Comparison of ENCODE assay signal across 17 cellular contexts in the genomic region with DNA sequence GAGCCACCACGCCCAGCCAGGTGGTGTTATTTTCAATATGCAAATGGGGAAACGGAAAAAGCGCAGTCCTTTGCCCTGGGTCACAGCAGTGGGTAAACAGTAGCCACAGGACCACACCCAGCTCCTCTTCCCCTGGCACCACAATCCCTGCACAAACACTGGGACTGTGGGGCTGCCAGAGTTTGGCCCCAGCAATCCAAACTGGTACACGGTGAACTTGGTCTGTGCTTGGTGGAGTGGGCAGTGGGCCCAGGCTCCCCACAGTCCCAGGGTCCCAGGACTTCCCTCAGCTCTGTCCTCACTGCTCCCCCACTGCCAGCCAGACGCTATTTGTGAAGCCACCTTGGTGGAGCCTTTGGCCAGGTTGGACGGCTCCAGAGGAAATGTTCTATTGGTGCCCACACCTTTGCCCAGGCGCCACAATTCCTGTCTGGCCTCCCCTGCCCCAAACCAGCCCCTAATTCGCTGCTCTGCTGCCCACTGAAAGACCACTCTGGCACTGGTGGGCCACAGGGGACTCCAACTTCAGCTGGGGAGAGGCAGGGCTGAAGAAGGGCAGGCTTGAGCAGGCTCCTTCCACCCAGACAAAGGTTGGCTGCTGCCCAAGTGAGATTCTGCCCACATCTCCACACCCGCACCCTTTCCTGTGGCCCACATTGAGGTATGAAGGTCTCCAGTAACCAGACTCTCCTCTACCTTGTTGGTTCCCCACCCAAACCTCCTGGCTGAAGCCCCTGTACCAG. TPM values are rescaled to one million over a fixed set of nuclear protein-coding genes. Genes with fewer than 3 reads are reported as not detected.
DNase-seq lines count a peak whose midpoint lies in the region; ATAC-seq, FAIRE-seq and TF ChIP-seq lines count a peak whose summit lies in the region.
"Had no signal": no experiment of that assay in that cellular context is flagged by ENCODE, and none has a peak within 500 bp of the region (broad histone marks: within the 10 kb centered on the region; RNA-seq: fewer than 3 reads in every experiment).

No MANE protein-coding gene starts in this region.

- peak; percentile 11 for DNase-seq in GM10266 (ENCODE audit: extremely low spot score)
- peak; percentile 63 to 91 for DNase-seq in NCI-H526 (lab: John Stamatoyannopoulos, UW)
- DNase-seq in left colon = peak; percentile 84 to 88
- DNase-seq in small intestine = peak; percentile 81
- DNase-seq in GM03348 (ENCODE audit: low spot score) = no peak
- DNase-seq in endodermal cell = no peak
- DNase-seq: activated CD4-positive, alpha-beta T cell treated with anti-CD3 and anti-CD28 coated beads for 1 hour; activated gamma-delta T cell treated with Interleukin-2 at 50 U/mL for 16 hours; BE2C; left ventricle myocardium superior; naive thymus-derived CD8-positive, alpha-beta T cell; T-helper 9 cell had no signal

- no peak overlapping the region for H3K4me3 Mint-ChIP-seq in endodermal cell

- H3K4me1 ChIP-seq in small intestine (ENCODE audit: control insufficient read depth in 2 of 2, insufficient read depth in 1 of 2, low read depth in 1 of 2, low read length in 1 of 2) (peaks cover 2 to 3% of the 10 kb centered on the region in 2 donors), endodermal cell (ENCODE audit: control insufficient read depth, insufficient read depth, low read length) (no peaks in the 10 kb centered on the region)
- H3K4me1 ChIP-seq: BE2C had no signal

- no peak overlapping the region for H3K27ac Mint-ChIP-seq in endodermal cell

- H3K9me3 Mint-ChIP-seq in endodermal cell = no peaks in the 10 kb centered on the region
- H3K9me3 Mint-ChIP-seq: naive thymus-derived CD8-positive, alpha-beta T cell had no signal

- no peak overlapping the region for H3K4me3 ChIP-seq in small intestine (ENCODE audit: low read depth in 1 of 2, low read length in 2 of 2)
- H3K4me3 ChIP-seq in endodermal cell (ENCODE audit: low read length) = no peak overlapping the region
- H3K4me3 ChIP-seq: coronary artery, SJSA1, suprapubic skin had no signal

- TF ChIP-seq CTCF in GM10266 (IDR thresholded peaks at IDR 0.05; ENCODE audit: control insufficient read depth, insufficient read depth, low read depth, missing control alignments) (no peak), endodermal cell (conservative IDR thresholded peaks at IDR 0.05) (no peak)

- no peak overlapping the region for H3K9ac ChIP-seq in endodermal cell (ENCODE audit: extremely low read depth, low read length, poor library complexity, severe bottlenecking)

- H3K36me3 Mint-ChIP-seq in endodermal cell (ENCODE audit: low read depth) = peaks cover 23% of the 10 kb centered on the region

- H3K9me3 ChIP-seq in small intestine (ENCODE audit: control insufficient read depth, low read depth) (no peaks in the 10 kb centered on the region), endodermal cell (ENCODE audit: control insufficient read depth, low read length) (no peaks in the 10 kb centered on the region)
- H3K9me3 ChIP-seq: BE2C, SJSA1, suprapubic skin had no signal

- peak overlapping the region; percentile 56 to 64 for H3K27ac ChIP-seq in small intestine (ENCODE audit: low read depth in 1 of 2, low read length in 1 of 2)
- no peak overlapping the region for H3K27ac ChIP-seq in endodermal cell (ENCODE audit: low read depth, low read length)
- H3K27ac ChIP-seq: coronary artery, SJSA1, suprapubic skin had no signal

- no peak for FAIRE-seq in small intestine (lab: Jason Lieb, UNC)
- FAIRE-seq: frontal cortex had no signal

- ATAC-seq in left colon (peak; percentile 78), HG02678 (IDR thresholded peaks at IDR 0.05; ENCODE audit: unreplicated experiment) (no peak)
- ATAC-seq: left ventricle myocardium superior; naive thymus-derived CD8-positive, alpha-beta T cell had no signal

- H3K36me3 ChIP-seq in small intestine (ENCODE audit: control insufficient read depth in 2 of 2, insufficient read depth in 2 of 2, low read length in 2 of 2) = peaks cover 0 to 7% of the 10 kb centered on the region in 2 donors
- no peaks in the 10 kb centered on the region for H3K36me3 ChIP-seq in endodermal cell (ENCODE audit: control insufficient read depth, insufficient read depth, low read length)
- H3K36me3 ChIP-seq: BE2C, SJSA1 had no signal

- H3K27me3 Mint-ChIP-seq in endodermal cell (ENCODE audit: insufficient read depth) = peaks cover 41% of the 10 kb centered on the region

- no peaks in the 10 kb centered on the region for H3K27me3 ChIP-seq in small intestine (ENCODE audit: control insufficient read depth in 2 of 2, insufficient read depth in 2 of 2, low read length in 2 of 2)
- H3K27me3 ChIP-seq in endodermal cell (ENCODE audit: control insufficient read depth, insufficient read depth, low read length, poor library complexity, severe bottlenecking) = peaks cover 16% of the 10 kb centered on the region
- H3K27me3 ChIP-seq: suprapubic skin had no signal

- 39 to 61% (median 47%) methylated on average over 9 of the region's 9 CpGs for WGBS in small intestine, 3 donors
- WGBS in endodermal cell (ENCODE audit: insufficient coverage in 1 of 2, insufficient read length in 1 of 2), 2 experiments = 94 to 97% methylated on average over 7 to 9 of the region's 9 CpGs

- intact Hi-C loops in left colon (cut with DNase I, micrococcal nuclease) = no loop called here

- H3K4me1 Mint-ChIP-seq in endodermal cell = peaks cover 16% of the 10 kb centered on the region

RNA-seq across cellular contexts. Expression of a gene that starts 2.1 kb away (rescaled TPM):
- total RNA-seq in left colon (1 to 10 TPM; 4.5 to 7.1 TPM), endodermal cell (under 1 TPM in 1 of 2 donors, not detected in 1; 0.15 TPM)
- 10 to 100 TPM in 1 of 3 donors, 1 to 10 TPM in 1, under 1 TPM in 1; 0.87 to 13.4 (median 4.9) TPM for polyA plus RNA-seq in small intestine
- polyA plus RNA-seq in endodermal cell (2013, experiment 1 of 2) = not detected
- 0.17 TPM for polyA plus RNA-seq in endodermal cell (2013, experiment 2 of 2)
- total RNA-seq: frontal cortex; naive thymus-derived CD8-positive, alpha-beta T cell; SJSA1 had no signal
- polyA plus RNA-seq: naive thymus-derived CD8-positive, alpha-beta T cell had no signal

RNA-seq across cellular contexts. Expression of a gene that starts 12.1 kb away (rescaled TPM):
- total RNA-seq in left colon (10 to 100 TPM; 29.1 to 33.9 TPM), endodermal cell (10 to 100 TPM; 26.6 to 35.8 TPM)
- 10 to 100 TPM; 18.1 to 19.5 (median 19.5) TPM for polyA plus RNA-seq in small intestine
- 32.2 TPM for polyA plus RNA-seq in endodermal cell (2013, experiment 1 of 2)
- 25.3 TPM for polyA plus RNA-seq in endodermal cell (2013, experiment 2 of 2)

RNA-seq across cellular contexts. Expression of a gene that starts 40.5 kb away (rescaled TPM):
- total RNA-seq in left colon = 100 to 1,000 TPM; 146 to 150 TPM
- 100 to 1,000 TPM in 2 of 3 donors, 10 to 100 TPM in 1; 13.5 to 259 (median 129) TPM for polyA plus RNA-seq in small intestine
- 10 to 100 TPM; 61.7 to 76.5 TPM for total RNA-seq in endodermal cell
- 35.1 TPM for polyA plus RNA-seq in endodermal cell (2013, experiment 1 of 2)
- polyA plus RNA-seq in endodermal cell (2013, experiment 2 of 2) = 33.2 TPM

RNA-seq across cellular contexts. Expression of a gene that starts 41.7 kb away (rescaled TPM):
- total RNA-seq in left colon (1 to 10 TPM; 2.1 to 2.8 TPM), endodermal cell (1 to 10 TPM; 3.5 to 7.1 TPM)
- polyA plus RNA-seq in small intestine = under 1 TPM in 2 of 3 donors, not detected in 1; 0.13 to 0.45 TPM
- 2.6 TPM for polyA plus RNA-seq in endodermal cell (2013, experiment 1 of 2)
- 1.6 TPM for polyA plus RNA-seq in endodermal cell (2013, experiment 2 of 2)
- total RNA-seq: SJSA1 had no signal

Comparison
In these comparisons a context has a peak if more than half of its experiments do, and no peak if none do; other contexts are left out.
1. DNase-seq: peak in GM10266 (single experiment), NCI-H526 (2 of 2), left colon (2 of 2) and small intestine (single experiment); none in GM03348 (single experiment) and endodermal cell (single experiment).
2. RNA of a gene that starts 2.1 kb away (total RNA-seq): 4.5 to 7.1 TPM in left colon; 0.15 TPM in endodermal cell; every median in the first group is over 4 times any median in the second.